1 cellular context compared by ENCODE assay signal in the genomic region with DNA sequence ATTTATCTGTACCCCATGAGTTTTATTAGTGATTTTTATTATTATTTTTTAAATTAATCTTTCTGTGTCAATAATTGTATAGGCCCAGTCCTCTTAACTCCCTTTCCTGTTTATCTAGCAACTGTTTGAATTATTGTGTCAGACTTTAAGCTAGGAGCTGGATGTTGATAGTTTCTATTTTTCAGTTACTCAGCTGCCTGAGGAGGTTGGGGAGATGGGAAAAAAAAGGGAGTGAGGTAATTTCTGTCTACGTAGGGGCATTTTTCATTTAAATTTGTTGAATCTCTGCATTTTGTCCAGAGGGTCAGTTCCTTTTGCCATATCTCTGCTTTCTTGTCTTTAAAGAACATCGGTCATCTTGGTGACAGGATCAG.
TF ChIP-seq lines count a peak whose summit lies in the region.

No MANE protein-coding gene starts in this region.

TF ChIP-seq in HepG2, 621 proteins besides CTCF, POLR2A, EP300 and RAD21 (continued from another document):
- TF ChIP-seq ZFP1 (CRISPR knock-in tag; IDR thresholded peaks at IDR 0.05) (no peak), KDM1A (CRISPR knock-in tag; IDR thresholded peaks at IDR 0.05) (0 out of 2 replicates have a peak, but pooled peaks have one; percentile 1), THAP11 (CRISPR knock-in tag; IDR thresholded peaks at IDR 0.05) (no peak), ZNF766 (CRISPR knock-in tag; IDR thresholded peaks at IDR 0.05; ENCODE audit: borderline replicate concordance) (no peak), ZNF543 (CRISPR knock-in tag; IDR thresholded peaks at IDR 0.05) (0 out of 2 replicates have a peak, but pooled peaks have one; percentile 0), GTF3A (CRISPR knock-in tag; conservative IDR thresholded peaks at IDR 0.05) (no peak), SPEN (CRISPR knock-in tag; IDR thresholded peaks at IDR 0.05; ENCODE audit: low read depth) (no peak), ZFX (CRISPR knock-in tag; IDR thresholded peaks at IDR 0.05; ENCODE audit: low read depth) (0 out of 2 replicates have a peak, but pooled peaks have one; percentile 5), ZNF720 (CRISPR knock-in tag; IDR thresholded peaks at IDR 0.05) (no peak), SIN3B (IDR thresholded peaks at IDR 0.05; ENCODE audit: low read length) (no peak), ZFP36 (IDR thresholded peaks at IDR 0.05; ENCODE audit: borderline replicate concordance, low read depth, low read length, partially characterized antibody) (no peak), ISL2 (CRISPR knock-in tag; IDR thresholded peaks at IDR 0.05) (no peak), HOXA5 (CRISPR knock-in tag; IDR thresholded peaks at IDR 0.05) (no peak), FOXM1 (CRISPR knock-in tag; IDR thresholded peaks at IDR 0.05) (no peak), ZNF230 (CRISPR knock-in tag; IDR thresholded peaks at IDR 0.05) (no peak), CBX2 (IDR thresholded peaks at IDR 0.05; ENCODE audit: low read depth, low read length) (no peak), CBX2 (CRISPR knock-in tag; IDR thresholded peaks at IDR 0.05; ENCODE audit: low read depth) (no peak), KAT8 (CRISPR knock-in tag; IDR thresholded peaks at IDR 0.05) (no peak), ZNF749 (CRISPR knock-in tag; IDR thresholded peaks at IDR 0.05; ENCODE audit: borderline replicate concordance) (no peak), KLF16 (CRISPR knock-in tag; IDR thresholded peaks at IDR 0.05) (no peak), ESRRA (CRISPR knock-in tag; IDR thresholded peaks at IDR 0.05; ENCODE audit: low read depth) (no peak), HDAC6 (IDR thresholded peaks at IDR 0.05; ENCODE audit: low read depth, low read length) (no peak), ZFP62 (CRISPR knock-in tag; IDR thresholded peaks at IDR 0.05) (no peak), ZNF558 (CRISPR knock-in tag; IDR thresholded peaks at IDR 0.05; ENCODE audit: borderline replicate concordance) (no peak), ARNT (IDR thresholded peaks at IDR 0.05) (no peak), ZNF432 (CRISPR knock-in tag; IDR thresholded peaks at IDR 0.05; ENCODE audit: borderline replicate concordance) (no peak), MXI1 (IDR thresholded peaks at IDR 0.05; ENCODE audit: borderline replicate concordance, low read depth, low read length) (no peak), MEIS2 (CRISPR knock-in tag; IDR thresholded peaks at IDR 0.05) (no peak), PAWR (CRISPR knock-in tag; IDR thresholded peaks at IDR 0.05; ENCODE audit: borderline replicate concordance) (no peak), MAFK (conservative IDR thresholded peaks at IDR 0.05 in 1 of 2, IDR thresholded peaks at IDR 0.05 in 1 of 2; ENCODE audit: low read length in 2 of 2) (peak in 1 of 2 experiments; percentile 26; a peak in 1 of 4 replicates), ZC3H13 (CRISPR knock-in tag; IDR thresholded peaks at IDR 0.05) (no peak)
- TF ChIP-seq, protein P1, sequence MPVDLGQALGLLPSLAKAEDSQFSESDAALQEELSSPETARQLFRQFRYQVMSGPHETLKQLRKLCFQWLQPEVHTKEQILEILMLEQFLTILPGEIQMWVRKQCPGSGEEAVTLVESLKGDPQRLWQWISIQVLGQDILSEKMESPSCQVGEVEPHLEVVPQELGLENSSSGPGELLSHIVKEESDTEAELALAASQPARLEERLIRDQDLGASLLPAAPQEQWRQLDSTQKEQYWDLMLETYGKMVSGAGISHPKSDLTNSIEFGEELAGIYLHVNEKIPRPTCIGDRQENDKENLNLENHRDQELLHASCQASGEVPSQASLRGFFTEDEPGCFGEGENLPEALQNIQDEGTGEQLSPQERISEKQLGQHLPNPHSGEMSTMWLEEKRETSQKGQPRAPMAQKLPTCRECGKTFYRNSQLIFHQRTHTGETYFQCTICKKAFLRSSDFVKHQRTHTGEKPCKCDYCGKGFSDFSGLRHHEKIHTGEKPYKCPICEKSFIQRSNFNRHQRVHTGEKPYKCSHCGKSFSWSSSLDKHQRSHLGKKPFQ (CRISPR knock-in tag; IDR thresholded peaks at IDR 0.05; ENCODE audit: insufficient replicate concordance), result no peak
- TF ChIP-seq, protein P2, sequence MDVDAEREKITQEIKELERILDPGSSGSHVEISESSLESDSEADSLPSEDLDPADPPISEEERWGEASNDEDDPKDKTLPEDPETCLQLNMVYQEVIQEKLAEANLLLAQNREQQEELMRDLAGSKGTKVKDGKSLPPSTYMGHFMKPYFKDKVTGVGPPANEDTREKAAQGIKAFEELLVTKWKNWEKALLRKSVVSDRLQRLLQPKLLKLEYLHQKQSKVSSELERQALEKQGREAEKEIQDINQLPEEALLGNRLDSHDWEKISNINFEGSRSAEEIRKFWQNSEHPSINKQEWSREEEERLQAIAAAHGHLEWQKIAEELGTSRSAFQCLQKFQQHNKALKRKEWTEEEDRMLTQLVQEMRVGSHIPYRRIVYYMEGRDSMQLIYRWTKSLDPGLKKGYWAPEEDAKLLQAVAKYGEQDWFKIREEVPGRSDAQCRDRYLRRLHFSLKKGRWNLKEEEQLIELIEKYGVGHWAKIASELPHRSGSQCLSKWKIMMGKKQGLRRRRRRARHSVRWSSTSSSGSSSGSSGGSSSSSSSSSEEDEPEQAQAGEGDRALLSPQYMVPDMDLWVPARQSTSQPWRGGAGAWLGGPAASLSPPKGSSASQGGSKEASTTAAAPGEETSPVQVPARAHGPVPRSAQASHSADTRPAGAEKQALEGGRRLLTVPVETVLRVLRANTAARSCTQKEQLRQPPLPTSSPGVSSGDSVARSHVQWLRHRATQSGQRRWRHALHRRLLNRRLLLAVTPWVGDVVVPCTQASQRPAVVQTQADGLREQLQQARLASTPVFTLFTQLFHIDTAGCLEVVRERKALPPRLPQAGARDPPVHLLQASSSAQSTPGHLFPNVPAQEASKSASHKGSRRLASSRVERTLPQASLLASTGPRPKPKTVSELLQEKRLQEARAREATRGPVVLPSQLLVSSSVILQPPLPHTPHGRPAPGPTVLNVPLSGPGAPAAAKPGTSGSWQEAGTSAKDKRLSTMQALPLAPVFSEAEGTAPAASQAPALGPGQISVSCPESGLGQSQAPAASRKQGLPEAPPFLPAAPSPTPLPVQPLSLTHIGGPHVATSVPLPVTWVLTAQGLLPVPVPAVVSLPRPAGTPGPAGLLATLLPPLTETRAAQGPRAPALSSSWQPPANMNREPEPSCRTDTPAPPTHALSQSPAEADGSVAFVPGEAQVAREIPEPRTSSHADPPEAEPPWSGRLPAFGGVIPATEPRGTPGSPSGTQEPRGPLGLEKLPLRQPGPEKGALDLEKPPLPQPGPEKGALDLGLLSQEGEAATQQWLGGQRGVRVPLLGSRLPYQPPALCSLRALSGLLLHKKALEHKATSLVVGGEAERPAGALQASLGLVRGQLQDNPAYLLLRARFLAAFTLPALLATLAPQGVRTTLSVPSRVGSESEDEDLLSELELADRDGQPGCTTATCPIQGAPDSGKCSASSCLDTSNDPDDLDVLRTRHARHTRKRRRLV (CRISPR knock-in tag; IDR thresholded peaks at IDR 0.05), result no peak
- TF ChIP-seq, protein P3, sequence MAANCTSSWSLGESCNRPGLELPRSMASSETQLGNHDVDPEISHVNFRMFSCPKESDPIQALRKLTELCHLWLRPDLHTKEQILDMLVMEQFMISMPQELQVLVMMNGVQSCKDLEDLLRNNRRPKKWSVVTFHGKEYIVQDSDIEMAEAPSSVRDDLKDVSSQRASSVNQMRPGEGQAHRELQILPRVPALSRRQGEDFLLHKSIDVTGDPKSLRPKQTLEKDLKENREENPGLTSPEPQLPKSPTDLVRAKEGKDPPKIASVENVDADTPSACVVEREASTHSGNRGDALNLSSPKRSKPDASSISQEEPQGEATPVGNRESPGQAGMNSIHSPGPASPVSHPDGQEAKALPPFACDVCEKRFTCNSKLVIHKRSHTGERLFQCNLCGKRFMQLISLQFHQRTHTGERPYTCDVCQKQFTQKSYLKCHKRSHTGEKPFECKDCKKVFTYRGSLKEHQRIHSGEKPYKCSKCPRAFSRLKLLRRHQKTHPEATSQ (CRISPR knock-in tag; IDR thresholded peaks at IDR 0.05; ENCODE audit: borderline replicate concordance), result no peak
- TF ChIP-seq, protein P4, sequence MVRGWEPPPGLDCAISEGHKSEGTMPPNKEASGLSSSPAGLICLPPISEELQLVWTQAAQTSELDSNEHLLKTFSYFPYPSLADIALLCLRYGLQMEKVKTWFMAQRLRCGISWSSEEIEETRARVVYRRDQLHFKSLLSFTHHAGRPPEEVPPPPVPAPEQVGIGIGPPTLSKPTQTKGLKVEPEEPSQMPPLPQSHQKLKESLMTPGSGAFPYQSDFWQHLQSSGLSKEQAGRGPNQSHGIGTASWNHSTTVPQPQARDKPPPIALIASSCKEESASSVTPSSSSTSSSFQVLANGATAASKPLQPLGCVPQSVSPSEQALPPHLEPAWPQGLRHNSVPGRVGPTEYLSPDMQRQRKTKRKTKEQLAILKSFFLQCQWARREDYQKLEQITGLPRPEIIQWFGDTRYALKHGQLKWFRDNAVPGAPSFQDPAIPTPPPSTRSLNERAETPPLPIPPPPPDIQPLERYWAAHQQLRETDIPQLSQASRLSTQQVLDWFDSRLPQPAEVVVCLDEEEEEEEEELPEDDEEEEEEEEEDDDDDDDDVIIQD (CRISPR knock-in tag; IDR thresholded peaks at IDR 0.05; ENCODE audit: low read depth), result 0 out of 2 replicates have a peak, but pooled peaks have one; percentile 6
- TF ChIP-seq, protein P5, sequence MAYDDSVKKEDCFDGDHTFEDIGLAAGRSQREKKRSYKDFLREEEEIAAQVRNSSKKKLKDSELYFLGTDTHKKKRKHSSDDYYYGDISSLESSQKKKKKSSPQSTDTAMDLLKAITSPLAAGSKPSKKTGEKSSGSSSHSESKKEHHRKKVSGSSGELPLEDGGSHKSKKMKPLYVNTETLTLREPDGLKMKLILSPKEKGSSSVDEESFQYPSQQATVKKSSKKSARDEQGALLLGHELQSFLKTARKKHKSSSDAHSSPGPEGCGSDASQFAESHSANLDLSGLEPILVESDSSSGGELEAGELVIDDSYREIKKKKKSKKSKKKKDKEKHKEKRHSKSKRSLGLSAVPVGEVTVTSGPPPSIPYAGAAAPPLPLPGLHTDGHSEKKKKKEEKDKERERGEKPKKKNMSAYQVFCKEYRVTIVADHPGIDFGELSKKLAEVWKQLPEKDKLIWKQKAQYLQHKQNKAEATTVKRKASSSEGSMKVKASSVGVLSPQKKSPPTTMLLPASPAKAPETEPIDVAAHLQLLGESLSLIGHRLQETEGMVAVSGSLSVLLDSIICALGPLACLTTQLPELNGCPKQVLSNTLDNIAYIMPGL (CRISPR knock-in tag; IDR thresholded peaks at IDR 0.05; ENCODE audit: borderline replicate concordance in 1 of 2, low read depth in 1 of 2), result no peak
TF ChIP-seq in HepG2: peak in this region for 5.
